Comparison of ENCODE assay signal across 10 cellular contexts in genomic region chr16:25065899-25066298, GRCh38. TPM values are rescaled to one million over a fixed set of nuclear protein-coding genes. Genes with fewer than 3 reads are reported as not detected.
DNase-seq lines count a peak whose midpoint lies in the region; ATAC-seq and TF ChIP-seq lines count a peak whose summit lies in the region.
"Had no signal": no experiment of that assay in that cellular context is flagged by ENCODE, and none has a peak within 500 bp of the region (broad histone marks: within the 10 kb centered on the region; RNA-seq: fewer than 3 reads in every experiment).

No MANE protein-coding gene starts in this region.

- H3K4me3 Mint-ChIP-seq in activated T-cell treated with anti-CD3 and anti-CD28 coated beads, Interleukin-2, amount 50 U/mL, for 72 hours, result peak overlapping the region; percentile 87 to 95

- ATAC-seq in activated T-cell treated with anti-CD3 and anti-CD28 coated beads, Interleukin-2, amount 50 U/mL, for 72 hours (replicated peaks in 1 of 2), result no peak
- ATAC-seq in GM19328 (IDR thresholded peaks at IDR 0.05; ENCODE audit: unreplicated experiment), result no peak

- 95% methylated on average over 8 of the region's 8 CpGs for WGBS in thymus

- H3K9me3 ChIP-seq in Peyer's patch (no peaks in the 10 kb centered on the region), thymus (ENCODE audit: control insufficient read depth) (no peaks in the 10 kb centered on the region)

- H3K4me1 ChIP-seq in Peyer's patch (peaks cover 0 to 10% (median 2%) of the 10 kb centered on the region in 4 donors), thymus (ENCODE audit: control insufficient read depth, insufficient read depth, low read length) (peaks cover 28% of the 10 kb centered on the region)

- H3K4me3 ChIP-seq in Peyer's patch (no peak overlapping the region), thymus (ENCODE audit: low read length) (no peak overlapping the region)

- no peak for DNase-seq in activated T-cell treated with anti-CD3 and anti-CD28 coated beads, Interleukin-2, amount 50 U/mL, for 72 hours
- DNase-seq in activated T-cell treated with anti-CD3 and anti-CD28 coated beads, Interleukin-2, amount 50 U/mL, for 48 hours, result no peak
- DNase-seq in Peyer's patch, result peak in 2 of 3 donors; percentile 45 to 61
- peak; percentile 47 for DNase-seq in iPS-NIHi11 (ENCODE audit: low spot score)
- no peak for DNase-seq in NCI-H128 (lab: John Stamatoyannopoulos, UW; ENCODE audit: unreplicated experiment)
- no peak for DNase-seq in stimulated activated CD4-positive, alpha-beta T cell treated with anti-CD3 and anti-CD28 coated beads, Interleukin-2, amount 100 ng/mL, for 24 hours

- no peak overlapping the region for H3K27ac Mint-ChIP-seq in activated T-cell treated with anti-CD3 and anti-CD28 coated beads, Interleukin-2, amount 50 U/mL, for 72 hours

- H3K27me3 Mint-ChIP-seq in activated T-cell treated with anti-CD3 and anti-CD28 coated beads, Interleukin-2, amount 50 U/mL, for 72 hours (ENCODE audit: low read depth), result peaks cover 9% of the 10 kb centered on the region

- H3K36me3 ChIP-seq in Peyer's patch, result no peaks in the 10 kb centered on the region
- no peaks in the 10 kb centered on the region for H3K36me3 ChIP-seq in thymus (ENCODE audit: control insufficient read depth, insufficient read depth)
- H3K36me3 ChIP-seq: cardiac muscle cell had no signal

- peaks cover 52% of the 10 kb centered on the region for H3K4me1 Mint-ChIP-seq in activated T-cell treated with anti-CD3 and anti-CD28 coated beads, Interleukin-2, amount 50 U/mL, for 72 hours (ENCODE audit: low read depth)

- H3K36me3 Mint-ChIP-seq in activated T-cell treated with anti-CD3 and anti-CD28 coated beads, Interleukin-2, amount 50 U/mL, for 72 hours (ENCODE audit: insufficient read depth in 2 of 2), result no peaks in the 10 kb centered on the region

- H3K27me3 ChIP-seq in Peyer's patch (no peaks in the 10 kb centered on the region), thymus (ENCODE audit: control insufficient read depth, insufficient read depth) (no peaks in the 10 kb centered on the region)

- peak overlapping the region in 2 of 4 donors; percentile 87 to 95 for H3K27ac ChIP-seq in Peyer's patch
- H3K27ac ChIP-seq in thymus (ENCODE audit: low read depth), result peak overlapping the region; percentile 93
- H3K27ac ChIP-seq: C4-2B, cardiac muscle cell had no signal

- no peak for TF ChIP-seq POLR2A in Peyer's patch (IDR thresholded peaks at IDR 0.05)

- H3K9me3 Mint-ChIP-seq in activated T-cell treated with anti-CD3 and anti-CD28 coated beads, Interleukin-2, amount 50 U/mL, for 72 hours, result no peaks in the 10 kb centered on the region

- TF ChIP-seq CTCF in Peyer's patch (IDR thresholded peaks at IDR 0.05), result peak in 1 of 6 experiments; percentile 5

RNA-seq across cellular contexts. Expression of gene LCMT1, which starts 45.6 kb away (rescaled TPM):
- total RNA-seq in activated T-cell treated with anti-CD3 and anti-CD28 coated beads, Interleukin-2, amount 50 U/mL, for 72 hours, result 10 to 100 TPM; 43.7 to 50.1 TPM
- 10 to 100 TPM; 10.7 to 56.9 (median 34.4) TPM for total RNA-seq in Peyer's patch
- 41.9 TPM for polyA plus RNA-seq in thymus

RNA-seq across cellular contexts. Expression of gene ARHGAP17, which starts 50.7 kb away (rescaled TPM):
- total RNA-seq in activated T-cell treated with anti-CD3 and anti-CD28 coated beads, Interleukin-2, amount 50 U/mL, for 72 hours, result 10 to 100 TPM; 66.8 to 70.9 TPM
- 100 to 1,000 TPM in 3 of 4 donors, 10 to 100 TPM in 1; 75.9 to 181 (median 136) TPM for total RNA-seq in Peyer's patch
- 49.1 TPM for polyA plus RNA-seq in thymus

Comparison
In these comparisons a context has a peak if more than half of its experiments do, and no peak if none do; other contexts are left out.
1. DNase-seq: peak in Peyer's patch (2 of 3) and iPS-NIHi11 (single experiment); none in activated T-cell treated with anti-CD3 and anti-CD28 coated beads, Interleukin-2, amount 50 U/mL, for 72 hours (0 of 2), activated T-cell treated with anti-CD3 and anti-CD28 coated beads, Interleukin-2, amount 50 U/mL, for 48 hours (0 of 2), NCI-H128 (single experiment) and stimulated activated CD4-positive, alpha-beta T cell treated with anti-CD3 and anti-CD28 coated beads, Interleukin-2, amount 100 ng/mL, for 24 hours (0 of 2).